In genomic region chr15:77870195-77871065, GRCh38 we compare ENCODE assay signal across 8 cellular contexts.
A peak's percentile ranks its signal among the peaks of the same experiment; 100 is the strongest.
DNase-seq lines count a peak whose midpoint lies in the region; ATAC-seq and TF ChIP-seq lines count a peak whose summit lies in the region.

No MANE protein-coding gene starts in this region.

- DNase-seq in activated gamma-delta T cell treated with Interleukin-2 at 50 U/mL for 16 hours (peak; percentile 22), activated gamma-delta T cell (lab: John Stamatoyannopoulos, UW) (no peak), T-helper 17 cell (peak in 1 of 3 donors; percentile 17), cardiac fibroblast (ENCODE audit: low read depth in 2 of 2) (peak; percentile 72 to 74), left colon (peak; percentile 53 to 75)
- DNase-seq in stimulated activated CD4-positive, alpha-beta T cell treated with anti-CD3 and anti-CD28 coated beads, TNF-alpha, amount 100 ng/mL, for 48 hours (ENCODE audit: low read depth in 3 of 3) = peak in 2 of 3 donors; percentile 19 to 30

- ATAC-seq in T-helper 17 cell (peak; percentile 53), left colon (peak; percentile 82), HG02870 (IDR thresholded peaks at IDR 0.05; ENCODE audit: unreplicated experiment) (no peak)

- no peaks in the 10 kb centered on the region for H3K4me1 Mint-ChIP-seq in T-helper 17 cell

- intact Hi-C loops in left colon (cut with DNase I, micrococcal nuclease) = no loop called here

- H3K4me3 Mint-ChIP-seq in T-helper 17 cell = no peak overlapping the region

- H3K9me3 ChIP-seq in T-helper 17 cell (ENCODE audit: control insufficient read depth, low read length, poor library complexity, severe bottlenecking) = no peaks in the 10 kb centered on the region

- H3K27me3 Mint-ChIP-seq in T-helper 17 cell = no peaks in the 10 kb centered on the region

- TF ChIP-seq CTCF in LNCAP (IDR thresholded peaks at IDR 0.05) (peak; percentile 69), cardiac fibroblast (IDR thresholded peaks at IDR 0.05; ENCODE audit: low read depth, low read length) (peak; percentile 90)

- no peak overlapping the region for H3K4me3 ChIP-seq in cardiac fibroblast (replicated peaks in 1 of 2; ENCODE audit: low read depth in 2 of 2, low read length in 2 of 2)

- no peak overlapping the region for H3K27ac Mint-ChIP-seq in T-helper 17 cell

- H3K36me3 Mint-ChIP-seq in T-helper 17 cell (ENCODE audit: low read depth) = no peaks in the 10 kb centered on the region
